ENCODE assay signal across 8 cellular contexts in the genomic region with DNA sequence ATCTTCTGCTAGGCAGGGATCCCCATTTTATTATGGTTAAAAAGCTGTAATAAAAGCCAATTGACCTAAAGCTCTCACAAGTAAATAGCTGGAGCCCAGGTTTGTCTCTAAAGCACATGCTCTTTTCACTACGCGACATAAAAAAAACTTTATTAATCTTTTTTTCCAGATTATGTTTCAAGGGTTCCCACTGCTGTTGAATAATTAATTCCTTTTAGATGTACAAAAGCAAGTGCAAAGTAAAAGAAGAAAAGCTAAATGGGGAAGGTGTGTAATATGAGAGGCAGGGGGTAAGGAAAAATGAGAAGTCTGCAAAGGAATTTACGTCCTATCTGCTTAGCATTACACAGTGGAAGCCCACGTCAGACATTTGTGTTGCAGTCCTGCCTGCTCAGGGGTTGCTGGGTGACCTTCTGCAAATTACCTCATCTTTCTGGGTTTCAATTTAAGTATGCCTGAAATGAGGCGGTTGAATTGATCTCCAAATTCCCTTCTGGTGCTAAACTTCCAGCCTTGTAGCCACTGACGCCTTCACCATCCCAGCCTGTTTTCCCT. TPM values are rescaled to one million over a fixed set of nuclear protein-coding genes. Genes with fewer than 3 reads are reported as not detected.
DNase-seq lines count a peak whose midpoint lies in the region; ATAC-seq and TF ChIP-seq lines count a peak whose summit lies in the region.

No MANE protein-coding gene starts in this region.

- H3K27me3 ChIP-seq in right lobe of liver: no peaks in the 10 kb centered on the region

- H3K4me3 ChIP-seq in right lobe of liver: peak overlapping the region; percentile 49 to 68 (median 55)

- no peak for TF ChIP-seq POLR2A in right lobe of liver (IDR thresholded peaks at IDR 0.05)

- H3K36me3 ChIP-seq in right lobe of liver: peaks cover 0 to 5% (median 2%) of the 10 kb centered on the region in 4 donors

- peak overlapping the region; percentile 97 to 98 (median 98) for H3K27ac ChIP-seq in right lobe of liver

- peak; percentile 27 for DNase-seq in COLO668 (lab: John Stamatoyannopoulos, UW; ENCODE audit: unreplicated experiment)
- peak; percentile 31 for DNase-seq in T follicular helper cell (ENCODE audit: low read depth)
- DNase-seq in dedifferentiated amniotic fluid mesenchymal stem cell (ENCODE audit: extremely low spot score): peak; percentile 86
- peak in 1 of 3 donors; percentile 26 for DNase-seq in right lobe of liver
- DNase-seq in stimulated activated CD8-positive, alpha-beta memory T cell treated with anti-CD3 and anti-CD28 coated beads, Interleukin-4, amount 100 ng/mL, for 48 hours: peak; percentile 57
- DNase-seq in retina: no peak

- intact Hi-C loops in right lobe of liver (cut with DNase I): no loop called here

- H3K9me3 ChIP-seq in right lobe of liver: no peaks in the 10 kb centered on the region

- peaks cover 0 to 6% (median 0%) of the 10 kb centered on the region in 4 donors for H3K4me1 ChIP-seq in right lobe of liver

- no peak for TF ChIP-seq CTCF in right lobe of liver (IDR thresholded peaks at IDR 0.05)

- ATAC-seq in GM19468 (IDR thresholded peaks at IDR 0.05; ENCODE audit: extremely low read depth, unreplicated experiment) (peak; percentile 7), HG03565 (IDR thresholded peaks at IDR 0.05; ENCODE audit: unreplicated experiment) (peak; percentile 20), right lobe of liver (peak; percentile 33 to 41 (median 35))

- WGBS in right lobe of liver (ENCODE audit: insufficient coverage, low coverage, low lambda C conversion rate, missing lambda C conversion rate): 23% methylated on average over 5 of the region's 6 CpGs

RNA-seq across cellular contexts. Expression of gene NABP1, which starts 0.8 kb away (rescaled TPM):
- total RNA-seq in right lobe of liver: 10 to 100 TPM in 5 of 6 experiments, 1 to 10 TPM in 1; 5.2 to 28.2 (median 20.7) TPM
